ENCODE assay signal across 8 cellular contexts in genomic region chr15:32508060-32508459, GRCh38. TPM values are rescaled to one million over a fixed set of nuclear protein-coding genes. Genes with fewer than 3 reads are reported as not detected.
"Had no signal": no experiment of that assay in that cellular context is flagged by ENCODE, and none has a peak within 500 bp of the region (broad histone marks: within the 10 kb centered on the region; RNA-seq: fewer than 3 reads in every experiment).

No MANE protein-coding gene starts in this region.

RNA-seq across cellular contexts. Expression of gene GOLGA8O, which starts 52.6 kb away (rescaled TPM):
- total RNA-seq: neural crest cell, occipital lobe, progenitor cell of endocrine pancreas, right atrium auricular region had no signal
- polyA plus RNA-seq: naive thymus-derived CD4-positive, alpha-beta T cell; naive thymus-derived CD8-positive, alpha-beta T cell; neural cell; smooth muscle cell had no signal
